ENCODE assay signal across 26 cellular contexts in the genomic region with DNA sequence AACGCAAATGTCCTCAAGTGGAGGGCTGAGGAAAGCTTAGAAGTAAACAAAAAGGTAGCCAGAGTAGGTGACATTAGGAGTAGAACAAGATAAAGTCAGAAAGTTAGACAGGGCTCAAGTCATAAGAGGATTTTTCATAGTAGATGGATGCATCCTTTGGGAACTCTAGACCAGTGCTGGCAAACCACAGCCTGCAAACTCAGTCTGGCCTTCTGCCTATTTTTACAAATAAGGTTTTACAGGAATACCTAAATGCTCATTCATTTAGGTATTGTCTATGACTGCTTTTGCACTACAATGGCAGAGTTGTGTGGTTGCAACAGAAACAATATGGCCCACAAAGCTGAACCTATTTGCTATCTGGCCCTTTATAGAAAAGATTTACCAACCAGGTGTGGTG.
"Had no signal": no experiment of that assay in that cellular context is flagged by ENCODE, and none has a peak within 500 bp of the region (broad histone marks: within the 10 kb centered on the region; RNA-seq: fewer than 3 reads in every experiment).

No MANE protein-coding gene starts in this region.

- H3K4me2 ChIP-seq: hepatocyte had no signal

- H3K79me2 ChIP-seq: hepatocyte had no signal

- H2AFZ ChIP-seq: hepatocyte had no signal

- H3K27ac ChIP-seq: brain microvascular endothelial cell, esophagus squamous epithelium, gastroesophageal sphincter, hepatocyte, WERI-Rb-1 had no signal

- H3K27me3 ChIP-seq: brain microvascular endothelial cell, esophagus squamous epithelium, gastroesophageal sphincter, heart right ventricle, hepatocyte had no signal

- H3K4me1 ChIP-seq: gastroesophageal sphincter had no signal

- DNase-seq: activated B cell treated with CpG ODN at 0.5 μM for 24 hours; activated CD4-positive, alpha-beta T cell treated with anti-CD3 and anti-CD28 coated beads for 48 hours; activated CD4-positive, alpha-beta T cell treated with anti-CD3 and anti-CD28 coated beads, Interleukin-2, amount 50 U/mL, for 1 hour; activated CD4-positive, alpha-beta T cell treated with anti-CD3 and anti-CD28 coated beads, Interleukin-2, amount 50 U/mL, for 48 hours; activated CD8-positive, alpha-beta memory T cell treated with anti-CD3 and anti-CD28 coated beads for 24 hours; activated CD8-positive, alpha-beta T cell treated with anti-CD3 and anti-CD28 coated beads for 36 hours; activated effector memory CD4-positive, alpha-beta T cell treated with Interleukin-2 at 50 U/mL for 16 hours; activated gamma-delta T cell treated with Interleukin-2 at 50 U/mL for 16 hours; activated naive CD4-positive, alpha-beta T cell treated with anti-CD3 and anti-CD28 coated beads, Interleukin-2, amount 50 U/mL, for 16 hours; activated naive CD4-positive, alpha-beta T cell treated with Interleukin-2 at 50 U/mL for 16 hours; activated T-cell treated with anti-CD3 and anti-CD28 coated beads, Interleukin-2, amount 50 U/mL, for 4 hours; amniotic stem cell; anterior cingulate cortex; brain microvascular endothelial cell; cortex of kidney; dermis blood vessel endothelial cell; effector CD4-positive, alpha-beta T cell; effector memory CD8-positive, alpha-beta T cell; erythroblast; esophagus squamous epithelium; foreskin melanocyte; heart right ventricle; T1000; WERI-Rb-1 had no signal

- H3K9me3 ChIP-seq: esophagus squamous epithelium, gastroesophageal sphincter, heart right ventricle had no signal

- H3K4me3 ChIP-seq: esophagus squamous epithelium, gastroesophageal sphincter, heart right ventricle, hepatocyte had no signal

- H3K36me3 ChIP-seq: brain microvascular endothelial cell, esophagus squamous epithelium, gastroesophageal sphincter, heart right ventricle, WERI-Rb-1 had no signal
